Comparison of ENCODE assay signal across 20 cellular contexts in genomic region chrX:121245763-121246162, GRCh38.
DNase-seq lines count a peak whose midpoint lies in the region; ATAC-seq, FAIRE-seq and TF ChIP-seq lines count a peak whose summit lies in the region.
"Had no signal": no experiment of that assay in that cellular context is flagged by ENCODE, and none has a peak within 500 bp of the region (broad histone marks: within the 10 kb centered on the region; RNA-seq: fewer than 3 reads in every experiment).

No MANE protein-coding gene starts in this region.

- ATAC-seq in right lobe of liver (peak in 3 of 4 donors; percentile 23 to 44 (median 24)), pancreas (no peak), HG02840 (IDR thresholded peaks at IDR 0.05; ENCODE audit: low FRiP score, unreplicated experiment) (no peak)

- H3K4me1 Mint-ChIP-seq in activated CD4-positive, alpha-beta T cell treated with anti-CD3 and anti-CD28 coated beads, Interleukin-2, amount 10 ng/mL, durations not matched to agents 24 days and 14 days: no peaks in the 10 kb centered on the region
- H3K4me1 Mint-ChIP-seq: B cell; CD4-positive, CD25-positive, alpha-beta regulatory T cell; CD8-positive, alpha-beta memory T cell had no signal

- peaks cover 0 to 9% (median 0%) of the 10 kb centered on the region in 4 donors for H3K4me1 ChIP-seq in right lobe of liver
- H3K4me1 ChIP-seq in pancreas: no peaks in the 10 kb centered on the region
- H3K4me1 ChIP-seq: BLaER1 treated with 17β-estradiol and CSF1 and Interleukin-3, amounts not matched to agents 10 nM and 100 nM; Caco-2 had no signal

- H3K9me3 Mint-ChIP-seq in activated CD4-positive, alpha-beta T cell treated with anti-CD3 and anti-CD28 coated beads, Interleukin-2, amount 10 ng/mL, durations not matched to agents 24 days and 14 days: no peaks in the 10 kb centered on the region
- H3K9me3 Mint-ChIP-seq: CD8-positive, alpha-beta memory T cell had no signal

- no peak for TF ChIP-seq POLR2A in right lobe of liver (IDR thresholded peaks at IDR 0.05)

- TF ChIP-seq CTCF in right lobe of liver (IDR thresholded peaks at IDR 0.05) (no peak), pancreas (IDR thresholded peaks at IDR 0.05) (no peak)

- no peak overlapping the region for H3K27ac Mint-ChIP-seq in activated CD4-positive, alpha-beta T cell treated with anti-CD3 and anti-CD28 coated beads, Interleukin-2, amount 10 ng/mL, durations not matched to agents 24 days and 14 days
- H3K27ac Mint-ChIP-seq: B cell; CD4-positive, CD25-positive, alpha-beta regulatory T cell; CD8-positive, alpha-beta memory T cell had no signal

- intact Hi-C loops in right lobe of liver (cut with DNase I): no loop called here
- intact Hi-C loops in pancreas (cut with DNase I): no loop called here
- intact Hi-C loops in activated CD4-positive, alpha-beta T cell treated with anti-CD3 and anti-CD28 coated beads, Interleukin-2, amount 10 ng/mL, durations not matched to agents 24 days and 14 days (cut with micrococcal nuclease): no loop called here

- H3K9me3 ChIP-seq in right lobe of liver (no peaks in the 10 kb centered on the region), pancreas (no peaks in the 10 kb centered on the region)
- H3K9me3 ChIP-seq: Caco-2 had no signal

- no peaks in the 10 kb centered on the region for H3K27me3 Mint-ChIP-seq in activated CD4-positive, alpha-beta T cell treated with anti-CD3 and anti-CD28 coated beads, Interleukin-2, amount 10 ng/mL, durations not matched to agents 24 days and 14 days
- H3K27me3 Mint-ChIP-seq: B cell; CD4-positive, CD25-positive, alpha-beta regulatory T cell; CD8-positive, alpha-beta memory T cell had no signal

- H3K27me3 ChIP-seq in right lobe of liver: no peaks in the 10 kb centered on the region
- no peaks in the 10 kb centered on the region for H3K27me3 ChIP-seq in pancreas
- H3K27me3 ChIP-seq: BLaER1 treated with 17β-estradiol and CSF1 and Interleukin-3, amounts not matched to agents 10 nM and 100 nM had no signal

- H3K36me3 ChIP-seq in right lobe of liver: no peaks in the 10 kb centered on the region
- no peaks in the 10 kb centered on the region for H3K36me3 ChIP-seq in pancreas
- H3K36me3 ChIP-seq: BLaER1 treated with 17β-estradiol and CSF1 and Interleukin-3, amounts not matched to agents 10 nM and 100 nM had no signal

- H3K27ac ChIP-seq in right lobe of liver (no peak overlapping the region), pancreas (no peak overlapping the region)
- H3K27ac ChIP-seq: BLaER1 treated with 17β-estradiol and CSF1 and Interleukin-3, amounts not matched to agents 10 nM and 100 nM; GM23248 had no signal

- FAIRE-seq in pancreas (lab: Jason Lieb, UNC): peak; percentile 17
- FAIRE-seq in HTR-8/SVneo (lab: Jason Lieb, UNC): no peak
- FAIRE-seq: D721Med, G401.6, GM12891, H54 had no signal

- H3K36me3 Mint-ChIP-seq in activated CD4-positive, alpha-beta T cell treated with anti-CD3 and anti-CD28 coated beads, Interleukin-2, amount 10 ng/mL, durations not matched to agents 24 days and 14 days (ENCODE audit: low read depth): no peaks in the 10 kb centered on the region
- H3K36me3 Mint-ChIP-seq: CD4-positive, CD25-positive, alpha-beta regulatory T cell; CD8-positive, alpha-beta memory T cell had no signal

- H3K4me3 ChIP-seq in right lobe of liver (no peak overlapping the region), pancreas (no peak overlapping the region)
- H3K4me3 ChIP-seq: BLaER1 treated with 17β-estradiol and CSF1 and Interleukin-3, amounts not matched to agents 10 nM and 100 nM; GM23248 had no signal

- DNase-seq in COLO829 (ENCODE audit: low spot score): peak; percentile 62
- DNase-seq in foreskin melanocyte: peak; percentile 62
- no peak for DNase-seq in right lobe of liver
- no peak for DNase-seq in pancreas
- no peak for DNase-seq in NCI-H526 treated with DMSO at 0.1 percent for 48 hours (lab: John Stamatoyannopoulos, UW)
- no peak for DNase-seq in activated CD4-positive, alpha-beta T cell treated with anti-CD3 and anti-CD28 coated beads, Interleukin-2, amount 10 ng/mL, durations not matched to agents 24 days and 14 days
- no peak for DNase-seq in HTR-8/SVneo (ENCODE audit: insufficient read length, low spot score)
- DNase-seq: 8988T; Caco-2; CD4-positive, CD25-positive, alpha-beta regulatory T cell; CD8-positive, alpha-beta memory T cell; GM23248; HCEC 1CT had no signal

- H3K4me3 Mint-ChIP-seq in activated CD4-positive, alpha-beta T cell treated with anti-CD3 and anti-CD28 coated beads, Interleukin-2, amount 10 ng/mL, durations not matched to agents 24 days and 14 days: no peak overlapping the region
- H3K4me3 Mint-ChIP-seq: B cell; CD4-positive, CD25-positive, alpha-beta regulatory T cell; CD8-positive, alpha-beta memory T cell had no signal

Comparison
In these comparisons a context has a peak if more than half of its experiments do, and no peak if none do; other contexts are left out.
1. DNase-seq: peak in COLO829 (single experiment) and foreskin melanocyte (single experiment); none in right lobe of liver (0 of 3), pancreas (0 of 6), NCI-H526 treated with DMSO at 0.1 percent for 48 hours (single experiment), activated CD4-positive, alpha-beta T cell treated with anti-CD3 and anti-CD28 coated beads, Interleukin-2, amount 10 ng/mL, durations not matched to agents 24 days and 14 days (single experiment) and HTR-8/SVneo (single experiment).
2. ATAC-seq: peak in right lobe of liver (3 of 4); none in pancreas (0 of 4) and HG02840 (single experiment).